Comparison of ENCODE assay signal across 9 cellular contexts in the genomic region with DNA sequence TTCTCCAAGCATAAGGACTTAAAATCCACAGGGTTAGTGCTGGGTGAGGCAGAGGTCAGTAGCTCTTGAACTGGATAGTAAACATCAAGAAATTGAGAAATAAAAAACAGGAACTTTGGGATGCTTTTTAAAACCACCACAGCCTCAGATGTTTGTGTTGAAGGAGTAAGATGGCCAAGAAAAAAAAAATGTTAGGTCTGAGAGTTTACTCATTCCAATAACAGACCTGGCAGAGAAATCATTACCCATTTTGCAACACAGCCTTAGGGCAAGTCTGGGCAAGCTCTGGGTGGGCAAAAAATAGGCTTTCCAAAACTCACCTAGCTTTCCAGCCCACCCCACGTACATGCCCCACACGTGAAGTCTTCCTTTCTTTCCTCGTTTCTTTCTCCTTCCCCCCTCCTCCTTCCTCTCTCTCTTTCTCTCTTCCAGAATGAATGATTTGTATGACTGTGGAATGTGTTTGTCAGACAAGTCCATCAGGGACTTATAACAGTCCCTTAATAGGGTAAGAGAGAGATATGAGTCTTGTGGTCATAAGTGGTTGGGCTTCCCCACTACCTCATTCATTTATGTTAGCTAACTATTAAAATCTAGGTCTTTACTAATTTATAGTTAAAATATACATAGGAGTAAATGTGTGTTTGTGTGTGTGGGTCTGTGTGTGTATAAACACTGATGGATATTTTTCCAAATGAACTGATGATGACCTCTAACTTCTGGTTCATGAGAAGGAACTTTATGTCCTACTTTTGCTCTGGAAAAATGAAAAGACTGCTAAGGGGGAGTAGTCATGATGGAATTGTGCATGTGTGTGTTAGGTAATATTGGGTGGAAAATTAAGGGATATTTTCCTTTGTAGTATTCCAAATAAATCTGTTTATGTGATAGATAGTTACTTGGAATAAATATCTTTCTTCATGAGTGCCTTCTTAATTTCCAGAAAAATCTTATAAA. TPM values are rescaled to one million over a fixed set of nuclear protein-coding genes. Genes with fewer than 3 reads are reported as not detected.
DNase-seq lines count a peak whose midpoint lies in the region; ATAC-seq, FAIRE-seq and TF ChIP-seq lines count a peak whose summit lies in the region.
"Had no signal": no experiment of that assay in that cellular context is flagged by ENCODE, and none has a peak within 500 bp of the region (broad histone marks: within the 10 kb centered on the region; RNA-seq: fewer than 3 reads in every experiment).

No MANE protein-coding gene starts in this region.

- intact Hi-C loops in MCF 10A (cut with micrococcal nuclease) (no loop called here), pancreas (cut with DNase I) (no loop called here)

- BruUV-seq in MCF 10A (replicated peaks; lab: Mats Ljungman, UMichigan): no TSS peak

- WGBS in pancreas, 2 donors: 72 to 76% methylated on average over 3 of the region's 3 CpGs
- no CpG with 5 or more reads among the region's 3 CpGs for WGBS in neuronal stem cell (ENCODE audit: extremely low coverage in 2 of 2, insufficient read length in 2 of 2, insufficient replicate concordance in 1 of 2), 2 donors

- H3K79me1 ChIP-seq in neuronal stem cell (ENCODE audit: low read depth, low read length): no peaks in the 10 kb centered on the region

- no peak for TF ChIP-seq CTCF in MCF 10A (IDR thresholded peaks at IDR 0.05; ENCODE audit: unreplicated experiment)
- no peak for TF ChIP-seq CTCF in pancreas (IDR thresholded peaks at IDR 0.05)

- H3K9me3 ChIP-seq in pancreas (peaks cover 0 to 3% (median 0%) of the 10 kb centered on the region in 4 donors), neuronal stem cell (replicated peaks in 1 of 2; ENCODE audit: control insufficient read depth in 2 of 2, insufficient read depth in 1 of 2, low read depth in 1 of 2, low read length in 2 of 2) (no peaks in the 10 kb centered on the region)

- H3K4me1 ChIP-seq in pancreas (no peaks in the 10 kb centered on the region), neuronal stem cell (ENCODE audit: control insufficient read depth in 2 of 2, insufficient read depth in 1 of 2, low read depth in 1 of 2, low read length in 2 of 2) (no peaks in the 10 kb centered on the region)

- H4K91ac ChIP-seq in neuronal stem cell (ENCODE audit: low read depth, low read length, poor library complexity): no peak overlapping the region

- no peak overlapping the region for H4K8ac ChIP-seq in neuronal stem cell (ENCODE audit: low read depth, low read length)

- no peaks in the 10 kb centered on the region for H3K36me3 ChIP-seq in pancreas
- H3K36me3 ChIP-seq in neuronal stem cell (replicated peaks in 1 of 2; ENCODE audit: control insufficient read depth in 2 of 2, insufficient read depth in 2 of 2, low read length in 2 of 2): no peaks in the 10 kb centered on the region

- H3K27ac Mint-ChIP-seq in MCF 10A (ENCODE audit: low read depth, unreplicated experiment): peak overlapping the region; percentile 90

- H3K36me3 Mint-ChIP-seq in MCF 10A (ENCODE audit: insufficient read depth, unreplicated experiment): no peaks in the 10 kb centered on the region

- H3K23ac ChIP-seq in neuronal stem cell (ENCODE audit: low read depth, low read length, poor library complexity): no peak overlapping the region

- H3K9me3 Mint-ChIP-seq in MCF 10A (ENCODE audit: unreplicated experiment): no peaks in the 10 kb centered on the region

- H2AK5ac ChIP-seq in neuronal stem cell (ENCODE audit: low read depth, low read length): no peak overlapping the region

- H2BK5ac ChIP-seq in neuronal stem cell (ENCODE audit: low read length): no peak overlapping the region

- ATAC-seq in GM18508 (IDR thresholded peaks at IDR 0.05; ENCODE audit: insufficient read depth, unreplicated experiment) (peak; percentile 80), HG02798 (IDR thresholded peaks at IDR 0.05; ENCODE audit: poor library complexity, unreplicated experiment) (peak; percentile 66), pancreas (peak in 3 of 4 donors; percentile 32 to 68 (median 51))

- DNase-seq in MCF 10A (ENCODE audit: unreplicated experiment): peak; percentile 48
- no peak for DNase-seq in pancreas
- DNase-seq in stimulated activated CD4-positive, alpha-beta T cell treated with anti-CD3 and anti-CD28 coated beads, Interleukin-4, amount 100 ng/mL, for 1 hour: no peak
- no peak for DNase-seq in putamen (ENCODE audit: low spot score)
- no peak for DNase-seq in NCI-H526 treated with DMSO at 0.1 percent for 48 hours (lab: John Stamatoyannopoulos, UW)
- no peak for DNase-seq in neuronal stem cell (ENCODE audit: low spot score)

- peak overlapping the region; percentile 11 for H3K4me3 Mint-ChIP-seq in MCF 10A (ENCODE audit: unreplicated experiment)

- H3K4ac ChIP-seq in neuronal stem cell (ENCODE audit: low read length): no peak overlapping the region

- CTCF ChIA-PET in MCF 10A (lab: Yijun Ruan, JAX): interaction anchor here (0.6 to 1.8 kb wide), 7 partner anchors 8 to 219 kb away, joined by 3 to 9 read pairs (median 3); no protein-coding TSS in a partner anchor

- H3K9ac ChIP-seq in neuronal stem cell (ENCODE audit: low read depth, low read length, poor library complexity): no peak overlapping the region

- FAIRE-seq in pancreas (lab: Jason Lieb, UNC): no peak

- H2BK12ac ChIP-seq in neuronal stem cell (ENCODE audit: low read length): no peak overlapping the region

- H3K4me3 ChIP-seq in pancreas (no peak overlapping the region), neuronal stem cell (ENCODE audit: low read length in 2 of 2) (no peak overlapping the region)
- H3K4me3 ChIP-seq: SK-N-MC had no signal

- H3K14ac ChIP-seq in neuronal stem cell (ENCODE audit: low read length): no peak overlapping the region

- no peak overlapping the region for H2BK120ac ChIP-seq in neuronal stem cell (ENCODE audit: low read depth, low read length)

- H3K27ac ChIP-seq in pancreas (no peak overlapping the region), neuronal stem cell (replicated peaks; ENCODE audit: low read length) (no peak overlapping the region)
- H3K27ac ChIP-seq: SK-N-MC had no signal

- no peak overlapping the region for H3K18ac ChIP-seq in neuronal stem cell (ENCODE audit: low read length)

- H2BK15ac ChIP-seq in neuronal stem cell (ENCODE audit: low read length): no peak overlapping the region

- peaks cover 15% of the 10 kb centered on the region for H3K4me1 Mint-ChIP-seq in MCF 10A (ENCODE audit: insufficient read depth, unreplicated experiment)

- POLR2A ChIA-PET in MCF 10A (lab: Yijun Ruan, JAX): interaction anchor here (0.6 to 2.9 kb wide), 13 partner anchors 9 to 219 kb away, joined by 3 to 13 read pairs (median 4); a partner anchor contains a TSS

- H3K27me3 Mint-ChIP-seq in MCF 10A (ENCODE audit: insufficient read depth, unreplicated experiment): no peaks in the 10 kb centered on the region

- H3K27me3 ChIP-seq in pancreas: no peaks in the 10 kb centered on the region
- H3K27me3 ChIP-seq in neuronal stem cell (ENCODE audit: control insufficient read depth in 3 of 3, insufficient read depth in 3 of 3, low read depth in 1 of 3, low read length in 3 of 3): no peaks in the 10 kb centered on the region

- no peak overlapping the region for H3K4me2 ChIP-seq in neuronal stem cell (ENCODE audit: insufficient read depth, low read length, poor library complexity, severe bottlenecking)

- H2AFZ ChIP-seq in neuronal stem cell (ENCODE audit: low read length): no peak overlapping the region

RNA-seq across cellular contexts. Expression of a gene that starts 18.0 kb away (rescaled TPM):
- total RNA-seq in MCF 10A (2022): 66.0 and 86.5 TPM in 2 replicates
- 10 to 100 TPM in 1 of 6 donors, 1 to 10 TPM in 5; 1.8 to 19.2 (median 3.9) TPM for total RNA-seq in pancreas
- polyA plus RNA-seq in pancreas: 1 to 10 TPM; 1.7 to 2.6 TPM
- 15.0 TPM for polyA plus RNA-seq in neuronal stem cell (2013, experiment 1 of 2)
- polyA plus RNA-seq in neuronal stem cell (2013, experiment 2 of 2): 15.2 TPM
